Comparison of ENCODE assay signal across 11 cellular contexts in the genomic region with DNA sequence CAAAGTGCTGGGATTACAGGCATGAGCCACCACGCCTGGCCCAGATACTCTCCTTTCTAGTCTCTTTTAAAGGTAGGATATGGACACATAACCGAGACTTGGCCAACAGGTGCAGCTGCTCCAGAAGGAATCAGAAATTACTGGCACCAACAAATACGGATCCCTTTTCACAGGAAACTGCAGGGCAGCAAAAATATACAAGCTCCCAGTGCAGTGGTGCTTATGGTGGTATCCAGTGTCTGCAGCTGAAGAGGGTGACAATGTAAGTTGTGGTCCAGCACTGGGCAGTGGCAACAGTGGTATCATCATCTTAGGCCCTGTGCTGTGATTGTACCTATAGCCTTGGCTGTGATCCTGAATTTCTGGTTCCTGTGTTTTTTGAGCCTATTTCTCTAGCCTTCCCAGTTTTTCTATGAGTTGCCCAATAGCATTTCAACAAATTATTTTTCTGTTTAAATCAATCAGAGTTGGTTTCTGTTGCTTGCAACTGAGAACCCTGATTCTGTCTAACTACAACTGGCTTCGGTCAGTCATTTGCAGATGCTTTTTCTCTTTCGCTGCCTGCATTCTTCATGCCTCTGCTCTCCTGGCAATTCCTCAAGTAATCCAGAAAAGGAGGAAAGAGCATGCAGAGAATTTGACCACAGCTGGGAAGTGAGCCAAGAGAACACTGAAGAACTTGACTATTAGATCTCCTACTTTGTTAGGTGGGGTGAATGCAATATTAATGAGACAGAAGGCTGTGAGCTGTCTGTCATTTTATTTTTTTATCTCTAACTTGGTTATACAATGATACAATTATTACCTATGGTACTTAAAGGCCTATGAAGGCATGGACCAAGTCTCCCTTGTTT. TPM values are rescaled to one million over a fixed set of nuclear protein-coding genes. Genes with fewer than 3 reads are reported as not detected.
DNase-seq lines count a peak whose midpoint lies in the region; ATAC-seq and TF ChIP-seq lines count a peak whose summit lies in the region.
"Had no signal": no experiment of that assay in that cellular context is flagged by ENCODE, and none has a peak within 500 bp of the region (broad histone marks: within the 10 kb centered on the region; RNA-seq: fewer than 3 reads in every experiment).

No MANE protein-coding gene starts in this region.

- no peaks in the 10 kb centered on the region for H3K9me3 Mint-ChIP-seq in CD4-positive, CD25-positive, alpha-beta regulatory T cell

- no peaks in the 10 kb centered on the region for H3K36me3 ChIP-seq in CD4-positive, CD25-positive, alpha-beta regulatory T cell (ENCODE audit: control insufficient read depth, insufficient read depth, low read length)
- no peaks in the 10 kb centered on the region for H3K36me3 ChIP-seq in muscle layer of duodenum (ENCODE audit: control insufficient read depth in 1 of 2, insufficient read depth in 2 of 2, low read length in 2 of 2)
- H3K36me3 ChIP-seq: tibial nerve had no signal

- no peaks in the 10 kb centered on the region for H3K9me3 ChIP-seq in CD4-positive, CD25-positive, alpha-beta regulatory T cell (ENCODE audit: control insufficient read depth in 2 of 2, low read length in 2 of 2)
- H3K9me3 ChIP-seq in muscle layer of duodenum (ENCODE audit: control insufficient read depth in 1 of 2, low read length in 2 of 2), result no peaks in the 10 kb centered on the region
- H3K9me3 ChIP-seq: tibial nerve had no signal

- H3K4me3 Mint-ChIP-seq in CD4-positive, CD25-positive, alpha-beta regulatory T cell, result peak overlapping the region in 1 of 4 donors; percentile 27

- H3K27ac Mint-ChIP-seq in CD4-positive, CD25-positive, alpha-beta regulatory T cell, result peak overlapping the region; percentile 20 to 84 (median 64)

- no peak overlapping the region for H3K27ac ChIP-seq in CD4-positive, CD25-positive, alpha-beta regulatory T cell (ENCODE audit: insufficient read depth, low read length, poor library complexity, severe bottlenecking)
- H3K27ac ChIP-seq in muscle layer of duodenum (ENCODE audit: low read length) (peak overlapping the region; percentile 54), coronary artery (peak overlapping the region in 1 of 2 donors; percentile 36)

- no peaks in the 10 kb centered on the region for H3K27me3 ChIP-seq in CD4-positive, CD25-positive, alpha-beta regulatory T cell (ENCODE audit: control insufficient read depth, insufficient read depth, low read length)
- no peaks in the 10 kb centered on the region for H3K27me3 ChIP-seq in muscle layer of duodenum (ENCODE audit: low read depth, low read length)
- H3K27me3 ChIP-seq: tibial nerve had no signal

- no peak for DNase-seq in CD4-positive, CD25-positive, alpha-beta regulatory T cell
- DNase-seq in LoVo (ENCODE audit: low spot score) (peak; percentile 59), cerebellar cortex (ENCODE audit: low spot score) (peak; percentile 48), coronary artery (ENCODE audit: low spot score) (no peak)
- DNase-seq in activated CD4-positive, CD25-positive, alpha-beta regulatory T cell (lab: John Stamatoyannopoulos, UW), result no peak
- DNase-seq: SHP77 had no signal

- no peaks in the 10 kb centered on the region for H3K36me3 Mint-ChIP-seq in CD4-positive, CD25-positive, alpha-beta regulatory T cell

- no peak for TF ChIP-seq CTCF in coronary artery (IDR thresholded peaks at IDR 0.05)

- H3K4me3 ChIP-seq in CD4-positive, CD25-positive, alpha-beta regulatory T cell (ENCODE audit: low read depth, low read length), result no peak overlapping the region
- H3K4me3 ChIP-seq in muscle layer of duodenum (ENCODE audit: low read depth in 1 of 2, low read length in 2 of 2) (no peak overlapping the region), coronary artery (no peak overlapping the region)
- H3K4me3 ChIP-seq: GM12878, tibial nerve had no signal

- no peak for ATAC-seq in CD4-positive, CD25-positive, alpha-beta regulatory T cell (ENCODE audit: low read depth in 2 of 2)
- no peak for ATAC-seq in HG02678 (IDR thresholded peaks at IDR 0.05; ENCODE audit: unreplicated experiment)
- no peak for ATAC-seq in HG02938 (IDR thresholded peaks at IDR 0.05; ENCODE audit: unreplicated experiment)
- ATAC-seq: GM12878 had no signal

- H3K4me1 ChIP-seq in CD4-positive, CD25-positive, alpha-beta regulatory T cell (ENCODE audit: control insufficient read depth, insufficient read depth, low read length, poor library complexity, severe bottlenecking), result peaks cover 70% of the 10 kb centered on the region
- peaks cover 22 to 40% of the 10 kb centered on the region in 2 donors for H3K4me1 ChIP-seq in muscle layer of duodenum (ENCODE audit: control insufficient read depth in 1 of 2, insufficient read depth in 2 of 2, low read length in 2 of 2)

- H3K4me1 Mint-ChIP-seq in CD4-positive, CD25-positive, alpha-beta regulatory T cell, result peaks cover 14 to 96% (median 54%) of the 10 kb centered on the region in 4 donors

- H3K27me3 Mint-ChIP-seq in CD4-positive, CD25-positive, alpha-beta regulatory T cell, result no peaks in the 10 kb centered on the region

RNA-seq across cellular contexts. Expression of a gene that starts 30.8 kb away (rescaled TPM):
- 293 TPM for total RNA-seq in CD4-positive, CD25-positive, alpha-beta regulatory T cell
- 10 to 100 TPM; 83.7 to 92.7 (median 89.7) TPM for polyA plus RNA-seq in CD4-positive, CD25-positive, alpha-beta regulatory T cell

Comparison
In these comparisons a context has a peak if more than half of its experiments do, and no peak if none do; other contexts are left out.
1. DNase-seq: peak in LoVo (single experiment) and cerebellar cortex (single experiment); none in CD4-positive, CD25-positive, alpha-beta regulatory T cell (0 of 3), activated CD4-positive, CD25-positive, alpha-beta regulatory T cell (0 of 4) and coronary artery (single experiment).